ENCODE assay signal across 21 cellular contexts in the genomic region with DNA sequence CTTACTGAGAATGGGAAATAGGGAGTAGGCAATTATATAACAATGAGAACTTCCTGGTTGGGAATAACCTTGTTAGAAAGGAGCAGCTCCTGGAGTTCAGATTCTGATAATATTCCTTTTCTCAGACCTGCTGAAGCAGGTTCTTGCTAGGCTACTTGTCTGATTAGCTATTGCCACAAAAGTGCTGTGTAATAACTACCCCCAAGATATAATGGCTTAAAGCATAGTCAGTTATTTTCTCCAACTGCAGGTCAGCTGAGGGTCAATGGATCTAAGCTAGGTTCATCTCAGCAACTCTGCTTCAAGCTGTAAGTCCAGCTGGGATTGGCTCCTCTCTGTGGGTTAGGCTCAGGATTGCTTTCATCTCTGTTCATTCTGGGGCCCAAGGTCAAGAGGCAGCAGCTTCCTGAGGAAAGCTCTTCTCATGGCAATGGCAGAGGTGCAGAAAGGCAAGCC.
"Had no signal": no experiment of that assay in that cellular context is flagged by ENCODE, and none has a peak within 500 bp of the region (broad histone marks: within the 10 kb centered on the region; RNA-seq: fewer than 3 reads in every experiment).

No MANE protein-coding gene starts in this region.

- H3K9me3 Mint-ChIP-seq: activated CD4-positive, alpha-beta memory T cell treated with anti-CD3 and anti-CD28 coated beads, Interleukin-2, amount 10 ng/mL, durations not matched to agents 7 days and 5 days; activated naive CD8-positive, alpha-beta T cell treated with anti-CD3 and anti-CD28 coated beads, Interleukin-2, amount 10 ng/mL, durations not matched to agents 7 days and 5 days; activated T-helper 17 cell treated with anti-CD3 and anti-CD28 coated beads, Interleukin-2, amount 50 U/mL, for 72 hours; natural killer cell treated with Interleukin-12 subunit alpha and Interleukin-12 subunit beta and Interleukin-15 and Interleukin-18, amount 100 ng/mL, for 72 hours had no signal

- H3K36me3 Mint-ChIP-seq: activated naive CD8-positive, alpha-beta T cell treated with anti-CD3 and anti-CD28 coated beads, Interleukin-2, amount 10 ng/mL, durations not matched to agents 7 days and 5 days; natural killer cell treated with Interleukin-12 subunit alpha and Interleukin-12 subunit beta and Interleukin-15 and Interleukin-18, amount 100 ng/mL, for 72 hours had no signal

- H3K27me3 ChIP-seq: gastrocnemius medialis, heart left ventricle, tibial artery had no signal

- H3K4me1 ChIP-seq: gastrocnemius medialis, heart left ventricle, tibial artery had no signal

- H3K9me3 ChIP-seq: gastrocnemius medialis had no signal

- DNase-seq: activated CD4-positive, alpha-beta memory T cell treated with anti-CD3 and anti-CD28 coated beads, Interleukin-2, amount 10 ng/mL, durations not matched to agents 7 days and 5 days; activated CD4-positive, alpha-beta T cell treated with anti-CD3 and anti-CD28 coated beads for 36 hours; activated naive CD4-positive, alpha-beta T cell treated with Interleukin-2 at 50 U/mL for 16 hours; activated naive CD8-positive, alpha-beta T cell treated with anti-CD3 and anti-CD28 coated beads, Interleukin-2, amount 10 ng/mL, durations not matched to agents 7 days and 5 days; activated T-cell treated with anti-CD3 and anti-CD28 coated beads, Interleukin-2, amount 50 U/mL, for 1 hour; amygdala; caudate nucleus; gastrocnemius medialis; heart left ventricle; kidney glomerular epithelial cell; nucleus accumbens; posterior cingulate gyrus; retina; stimulated activated naive CD4-positive, alpha-beta T cell treated with Interleukin-2 at 50 U/mL for 16 hours; SW 1271; T-helper 2 cell; tibial artery had no signal

- H3K4me1 Mint-ChIP-seq: activated CD4-positive, alpha-beta memory T cell treated with anti-CD3 and anti-CD28 coated beads, Interleukin-2, amount 10 ng/mL, durations not matched to agents 7 days and 5 days; activated CD4-positive, alpha-beta T cell treated with anti-CD3 and anti-CD28 coated beads for 36 hours; activated naive CD8-positive, alpha-beta T cell treated with anti-CD3 and anti-CD28 coated beads, Interleukin-2, amount 10 ng/mL, durations not matched to agents 7 days and 5 days; activated T-helper 17 cell treated with anti-CD3 and anti-CD28 coated beads, Interleukin-2, amount 50 U/mL, for 72 hours had no signal

- FAIRE-seq: TTC549, urothelium cell line had no signal

- H3K27me3 Mint-ChIP-seq: activated CD4-positive, alpha-beta memory T cell treated with anti-CD3 and anti-CD28 coated beads, Interleukin-2, amount 10 ng/mL, durations not matched to agents 7 days and 5 days; activated CD4-positive, alpha-beta T cell treated with anti-CD3 and anti-CD28 coated beads for 36 hours; activated T-helper 17 cell treated with anti-CD3 and anti-CD28 coated beads, Interleukin-2, amount 50 U/mL, for 72 hours; natural killer cell treated with Interleukin-12 subunit alpha and Interleukin-12 subunit beta and Interleukin-15 and Interleukin-18, amount 100 ng/mL, for 72 hours had no signal

- H3K27ac Mint-ChIP-seq: activated CD4-positive, alpha-beta memory T cell treated with anti-CD3 and anti-CD28 coated beads, Interleukin-2, amount 10 ng/mL, durations not matched to agents 7 days and 5 days; activated CD4-positive, alpha-beta T cell treated with anti-CD3 and anti-CD28 coated beads for 36 hours; activated naive CD8-positive, alpha-beta T cell treated with anti-CD3 and anti-CD28 coated beads, Interleukin-2, amount 10 ng/mL, durations not matched to agents 7 days and 5 days; activated T-helper 17 cell treated with anti-CD3 and anti-CD28 coated beads, Interleukin-2, amount 50 U/mL, for 72 hours; natural killer cell treated with Interleukin-12 subunit alpha and Interleukin-12 subunit beta and Interleukin-15 and Interleukin-18, amount 100 ng/mL, for 72 hours had no signal

- H3K36me3 ChIP-seq: gastrocnemius medialis, heart left ventricle, tibial artery had no signal

- H3K4me3 ChIP-seq: gastrocnemius medialis, heart left ventricle, tibial artery had no signal

- H3K27ac ChIP-seq: gastrocnemius medialis, heart left ventricle, tibial artery had no signal

- ATAC-seq: activated CD4-positive, alpha-beta T cell treated with anti-CD3 and anti-CD28 coated beads for 36 hours; activated T-helper 17 cell treated with anti-CD3 and anti-CD28 coated beads, Interleukin-2, amount 50 U/mL, for 72 hours; gastrocnemius medialis; heart left ventricle; natural killer cell treated with Interleukin-12 subunit alpha and Interleukin-12 subunit beta and Interleukin-15 and Interleukin-18, amount 100 ng/mL, for 72 hours had no signal

- H3K4me3 Mint-ChIP-seq: activated CD4-positive, alpha-beta memory T cell treated with anti-CD3 and anti-CD28 coated beads, Interleukin-2, amount 10 ng/mL, durations not matched to agents 7 days and 5 days; activated CD4-positive, alpha-beta T cell treated with anti-CD3 and anti-CD28 coated beads for 36 hours; activated naive CD8-positive, alpha-beta T cell treated with anti-CD3 and anti-CD28 coated beads, Interleukin-2, amount 10 ng/mL, durations not matched to agents 7 days and 5 days; activated T-helper 17 cell treated with anti-CD3 and anti-CD28 coated beads, Interleukin-2, amount 50 U/mL, for 72 hours; natural killer cell treated with Interleukin-12 subunit alpha and Interleukin-12 subunit beta and Interleukin-15 and Interleukin-18, amount 100 ng/mL, for 72 hours had no signal
